ENCODE assay signal across 18 cellular contexts in the genomic region with DNA sequence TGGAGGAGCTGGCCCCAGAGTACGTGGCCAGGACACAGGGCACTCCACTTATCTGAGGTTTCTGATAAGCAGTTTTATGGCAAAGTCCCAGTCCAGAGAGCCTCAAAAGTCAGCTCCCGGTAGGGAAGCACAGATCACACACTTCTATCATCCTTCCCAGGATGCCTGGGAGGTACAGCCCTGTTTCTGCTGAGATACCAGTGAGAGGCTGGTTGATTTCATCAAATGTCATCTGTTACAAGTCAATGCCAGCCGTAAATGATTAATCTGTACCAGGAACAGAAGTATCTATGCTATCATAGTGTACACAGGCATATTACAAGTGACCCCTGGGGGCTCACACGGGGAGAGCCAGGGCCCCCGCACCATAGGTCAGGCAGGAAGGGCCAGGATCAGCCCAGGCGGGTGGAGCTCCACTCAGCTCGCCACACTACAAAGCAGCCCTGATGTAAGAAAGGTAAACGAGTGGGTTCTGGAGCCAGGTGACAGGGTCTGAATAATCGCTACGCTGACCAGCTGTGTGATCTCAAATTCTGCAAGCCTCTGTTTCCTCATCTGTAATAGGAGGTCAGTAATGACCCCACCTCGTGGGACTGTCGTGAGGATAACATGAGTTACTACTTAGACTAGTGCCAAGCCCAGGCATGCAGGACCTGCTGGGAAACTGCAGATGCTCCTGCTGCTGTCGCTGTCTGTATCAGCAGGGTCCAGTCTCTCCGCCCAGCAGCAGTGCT. TPM values are rescaled to one million over a fixed set of nuclear protein-coding genes. Genes with fewer than 3 reads are reported as not detected.
DNase-seq lines count a peak whose midpoint lies in the region; ATAC-seq and TF ChIP-seq lines count a peak whose summit lies in the region.
"Had no signal": no experiment of that assay in that cellular context is flagged by ENCODE, and none has a peak within 500 bp of the region (broad histone marks: within the 10 kb centered on the region; RNA-seq: fewer than 3 reads in every experiment).

No MANE protein-coding gene starts in this region.

- WGBS in liver = 32% methylated on average over 14 of the region's 14 CpGs

- H3K27ac Mint-ChIP-seq in stimulated activated naive B cell treated with anti-CD40 and anti-IgM and Interleukin-4, amounts not matched to agents 10 μg/mL and 1 μg/mL and 100 μg/mL, for 72 hours = peak overlapping the region; percentile 52

- DNase-seq in coronary artery (ENCODE audit: low spot score) = peak; percentile 63
- DNase-seq in stimulated activated naive B cell treated with anti-CD40 and anti-IgM and Interleukin-4, amounts not matched to agents 10 μg/mL and 1 μg/mL and 100 μg/mL, for 72 hours = no peak
- no peak for DNase-seq in 8988T
- no peak for DNase-seq in mesenteric fat pad (ENCODE audit: low spot score)
- no peak for DNase-seq in activated CD4-positive, CD25-positive, alpha-beta regulatory T cell treated with anti-CD3 and anti-CD28 coated beads, Interleukin-2, amount 50 U/mL, for 72 hours
- DNase-seq: activated T-cell treated with anti-CD3 and anti-CD28 coated beads, Interleukin-2, amount 50 U/mL, for 1 hour; amygdala; DMS153; dorsolateral prefrontal cortex; KBM-7; NCI-H187 treated with DMSO at 0.1 percent for 48 hours; nucleus accumbens; SJCRH30; stimulated activated CD4-positive, alpha-beta T cell treated with anti-CD3 and anti-CD28 coated beads, Interleukin-15, amount 100 ng/mL, for 24 hours; transverse colon had no signal

- H3K36me3 ChIP-seq in HEK293 (ENCODE audit: control insufficient read depth in 2 of 2, insufficient read depth in 1 of 2, low read length in 2 of 2) = peaks cover 0 to 25% of the 10 kb centered on the region in 2 experiments; a peak in 2 of 3 replicates
- no peaks in the 10 kb centered on the region for H3K36me3 ChIP-seq in liver (ENCODE audit: control insufficient read depth in 4 of 4, insufficient read depth in 3 of 4, low read depth in 1 of 4, low read length in 3 of 4)
- H3K36me3 ChIP-seq: SJCRH30, transverse colon had no signal

- no peaks in the 10 kb centered on the region for H3K27me3 ChIP-seq in liver (ENCODE audit: control insufficient read depth in 4 of 4, insufficient read depth in 4 of 4, low read length in 3 of 4)
- H3K27me3 ChIP-seq: dorsolateral prefrontal cortex, SJCRH30, transverse colon had no signal

- H3K4me1 ChIP-seq in HEK293 (ENCODE audit: control insufficient read depth, insufficient read depth, low read length) (no peaks in the 10 kb centered on the region), liver (ENCODE audit: control insufficient read depth in 4 of 4, insufficient read depth in 4 of 4, low read length in 3 of 4) (peaks cover 14 to 34% (median 26%) of the 10 kb centered on the region in 4 donors)
- H3K4me1 ChIP-seq: SJCRH30 had no signal

- H3K9me3 ChIP-seq in HEK293 (ENCODE audit: control insufficient read depth, insufficient read depth, low read depth, low read length) = no peaks in the 10 kb centered on the region
- no peaks in the 10 kb centered on the region for H3K9me3 ChIP-seq in liver (ENCODE audit: control insufficient read depth in 4 of 4, low read length in 3 of 4)
- H3K9me3 ChIP-seq: SJCRH30, transverse colon had no signal

- no peak for ATAC-seq in stimulated activated naive B cell treated with anti-CD40 and anti-IgM and Interleukin-4, amounts not matched to agents 10 μg/mL and 1 μg/mL and 100 μg/mL, for 72 hours (replicated peaks)
- no peak for ATAC-seq in HG03039 (IDR thresholded peaks at IDR 0.05; ENCODE audit: unreplicated experiment)

- peaks cover 36 to 43% of the 10 kb centered on the region in 2 donors for H3K4me1 Mint-ChIP-seq in stimulated activated naive B cell treated with anti-CD40 and anti-IgM and Interleukin-4, amounts not matched to agents 10 μg/mL and 1 μg/mL and 100 μg/mL, for 72 hours

- peak in 1 of 2 donors; percentile 35 for TF ChIP-seq RAD21 in liver (IDR thresholded peaks at IDR 0.05)

- CTCF ChIA-PET in HEK293 (lab: Yijun Ruan, JAX) = interaction anchor here (1.9 kb wide), 1 partner anchor 49 kb away, joined by 6 read pairs; no protein-coding TSS in a partner anchor

- peaks cover 28 to 44% of the 10 kb centered on the region in 2 donors for H3K36me3 Mint-ChIP-seq in stimulated activated naive B cell treated with anti-CD40 and anti-IgM and Interleukin-4, amounts not matched to agents 10 μg/mL and 1 μg/mL and 100 μg/mL, for 72 hours

- TF ChIP-seq CTCF in HEK293 (tag by site-specific recombination; IDR thresholded peaks at IDR 0.05) = no peak
- no peak for TF ChIP-seq CTCF in coronary artery (IDR thresholded peaks at IDR 0.05)
- TF ChIP-seq CTCF in liver (IDR thresholded peaks at IDR 0.05; ENCODE audit: low read depth, low read length, missing input control) = no peak

- no peak overlapping the region for H3K27ac ChIP-seq in HEK293 (ENCODE audit: extremely low read depth, low read depth, low read length)
- H3K27ac ChIP-seq in coronary artery = no peak overlapping the region
- peak overlapping the region; percentile 73 to 84 for H3K27ac ChIP-seq in liver (ENCODE audit: low read depth in 1 of 2, low read length in 2 of 2)
- H3K27ac ChIP-seq: dorsolateral prefrontal cortex, SJCRH30, transverse colon had no signal

- POLR2A ChIA-PET in HEK293 (lab: Yijun Ruan, JAX) = interaction anchor here (1.0 kb wide), 2 partner anchors 18 to 50 kb away, joined by 3 read pairs; partner anchors contain the start of gene PLA2G6

- H3K9me3 Mint-ChIP-seq in stimulated activated naive B cell treated with anti-CD40 and anti-IgM and Interleukin-4, amounts not matched to agents 10 μg/mL and 1 μg/mL and 100 μg/mL, for 72 hours = peaks cover 1 to 4% of the 10 kb centered on the region in 2 donors

- no peaks in the 10 kb centered on the region for H3K27me3 Mint-ChIP-seq in stimulated activated naive B cell treated with anti-CD40 and anti-IgM and Interleukin-4, amounts not matched to agents 10 μg/mL and 1 μg/mL and 100 μg/mL, for 72 hours

- H3K9ac ChIP-seq in liver (ENCODE audit: low read depth in 1 of 2, low read length in 2 of 2) = peak overlapping the region in 1 of 2 donors; percentile 24

- peak overlapping the region in 1 of 2 donors; percentile 5 for H3K4me3 Mint-ChIP-seq in stimulated activated naive B cell treated with anti-CD40 and anti-IgM and Interleukin-4, amounts not matched to agents 10 μg/mL and 1 μg/mL and 100 μg/mL, for 72 hours

- H3K4me3 ChIP-seq in HEK293 (ENCODE audit: low read depth, low read length) (no peak overlapping the region), coronary artery (no peak overlapping the region), liver (ENCODE audit: low read depth in 1 of 3, low read length in 3 of 3) (no peak overlapping the region)
- H3K4me3 ChIP-seq: dorsolateral prefrontal cortex, SJCRH30, transverse colon had no signal

TF ChIP-seq in HEK293, 187 proteins besides CTCF, POLR2A, EP300 and RAD21:
- TF ChIP-seq ZIC2 (tag by site-specific recombination; IDR thresholded peaks at IDR 0.05) (peak; percentile 81), ZNF645 (tag by site-specific recombination; IDR thresholded peaks at IDR 0.05) (no peak), ZNF16 (tag by site-specific recombination; IDR thresholded peaks at IDR 0.05; ENCODE audit: low read depth) (no peak)
TF ChIP-seq in HEK293: peak in this region for 1.

TF ChIP-seq in liver, 16 proteins besides CTCF, POLR2A, EP300 and RAD21 (continues in another document):
- TF ChIP-seq HNF4G (IDR thresholded peaks at IDR 0.05) (no peak), ATF3 (IDR thresholded peaks at IDR 0.05) (no peak), NR2F2 (IDR thresholded peaks at IDR 0.05) (peak; percentile 77), REST (IDR thresholded peaks at IDR 0.05) (peak; percentile 52), FOXA1 (IDR thresholded peaks at IDR 0.05) (peak; percentile 88), JUND (IDR thresholded peaks at IDR 0.05) (peak in 1 of 2 donors; percentile 83), RXRA (IDR thresholded peaks at IDR 0.05) (peak; percentile 67 to 88), TAF1 (conservative IDR thresholded peaks at IDR 0.05) (no peak)
- TF ChIP-seq, protein P1, sequence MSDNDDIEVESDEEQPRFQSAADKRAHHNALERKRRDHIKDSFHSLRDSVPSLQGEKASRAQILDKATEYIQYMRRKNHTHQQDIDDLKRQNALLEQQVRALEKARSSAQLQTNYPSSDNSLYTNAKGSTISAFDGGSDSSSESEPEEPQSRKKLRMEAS (IDR thresholded peaks at IDR 0.05) = peak; percentile 80

RNA-seq across cellular contexts. Expression of gene PLA2G6, which starts 17.6 kb away (rescaled TPM):
- total RNA-seq in liver (1 to 10 TPM; 7.3 to 9.0 TPM), mesenteric fat pad (54.1 TPM)
- polyA plus RNA-seq in liver = 1 to 10 TPM; 5.7 to 7.2 TPM

RNA-seq across cellular contexts. Expression of gene MAFF, which starts 37.8 kb away (rescaled TPM):
- total RNA-seq in liver (1 to 10 TPM; 1.7 to 3.3 TPM), mesenteric fat pad (101 TPM)
- polyA plus RNA-seq in liver = 1 to 10 TPM; 1.4 to 2.2 TPM

RNA-seq across cellular contexts. Expression of gene BAIAP2L2, which starts 53.5 kb away (rescaled TPM):
- under 1 TPM in 1 of 2 donors, not detected in 1; 0.33 TPM for total RNA-seq in liver
- under 1 TPM; 0.44 to 0.46 TPM for polyA plus RNA-seq in liver
- 1.8 TPM for total RNA-seq in mesenteric fat pad
- total RNA-seq: SJCRH30 had no signal

Comparison
In these comparisons a context has a peak if more than half of its experiments do, and no peak if none do; other contexts are left out.
1. H3K27ac ChIP-seq: peak in liver (2 of 2); none in HEK293 (single experiment) and coronary artery (0 of 2).
2. RNA of gene MAFF, which starts 37.8 kb away (total RNA-seq): 101 TPM in mesenteric fat pad (single experiment); 1.7 to 3.3 TPM in liver; every median in the first group is over 10 times any median in the second.